8 cellular contexts compared by ENCODE assay signal in genomic region chr2:207710814-207711740, GRCh38. TPM values are rescaled to one million over a fixed set of nuclear protein-coding genes. Genes with fewer than 3 reads are reported as not detected.
DNase-seq lines count a peak whose midpoint lies in the region; ATAC-seq and TF ChIP-seq lines count a peak whose summit lies in the region.

Gene CCNYL1, plus strand, starts transcription at chr2:207711640. Its CDS starts 257 bp downstream, at chr2:207711897.

- H3K4me3 Mint-ChIP-seq in dendritic cell treated with granulocyte-macrophage colony-stimulating factor and Interleukin-4, amounts not matched to agents 40 ng/mL and 50 ng/mL, for 4 days, result peak within 1 kb of the TSS; percentile 97

- peaks cover 19% of the 10 kb centered on the region for H3K36me3 Mint-ChIP-seq in dendritic cell treated with granulocyte-macrophage colony-stimulating factor and Interleukin-4, amounts not matched to agents 40 ng/mL and 50 ng/mL, for 4 days (ENCODE audit: low read depth)

- no peaks in the 10 kb centered on the region for H3K36me3 ChIP-seq in BJ (ENCODE audit: control insufficient read depth, insufficient read depth, low read length)

- POLR2A ChIA-PET in BJ (lab: Charles Lee), result interaction anchor here (0.6 to 1.4 kb wide), 4 partner anchors 27 to 905 kb away, joined by 3 to 8 read pairs (median 5); partner anchors contain the start of gene CREB1

- CTCF ChIA-PET in BJ (lab: Yijun Ruan, JAX), result interaction anchor here (1.6 kb wide), 1 partner anchor 14 kb away, joined by 5 read pairs; no protein-coding TSS in a partner anchor

- no peaks in the 10 kb centered on the region for H3K27me3 ChIP-seq in BJ (ENCODE audit: control insufficient read depth, insufficient read depth, low read length)

- H3K27ac Mint-ChIP-seq in dendritic cell treated with granulocyte-macrophage colony-stimulating factor and Interleukin-4, amounts not matched to agents 40 ng/mL and 50 ng/mL, for 4 days, result peak within 1 kb of the TSS; percentile 96

- peak within 1 kb of the TSS; percentile 98 for H3K4me3 ChIP-seq in BJ (ENCODE audit: low read depth, low read length)

- H3K27me3 Mint-ChIP-seq in dendritic cell treated with granulocyte-macrophage colony-stimulating factor and Interleukin-4, amounts not matched to agents 40 ng/mL and 50 ng/mL, for 4 days, result no peaks in the 10 kb centered on the region

- TF ChIP-seq CTCF in BJ (IDR thresholded peaks at IDR 0.05; ENCODE audit: insufficient read depth, low read depth, low read length), result peak; percentile 29; the same call in 1 of the 2 replicates

- DNase-seq in BJ (ENCODE audit: low read depth) (peak; percentile 96), NCI-H526 treated with DMSO at 0.1 percent for 48 hours (lab: John Stamatoyannopoulos, UW) (peak; percentile 97), left lobe of liver (ENCODE audit: low spot score) (peak; percentile 99)
- peak; percentile 97 for DNase-seq in activated CD4-positive, alpha-beta T cell treated with anti-CD3 and anti-CD28 coated beads, Interleukin-2, amount 50 U/mL, for 1 hour
- peak; percentile 97 for DNase-seq in stimulated activated CD4-positive, alpha-beta T cell treated with anti-CD3 and anti-CD28 coated beads, Interleukin-2, amount 100 ng/mL, for 4 hours (ENCODE audit: low read depth)

- peak; percentile 98 for ATAC-seq in GM19324 (IDR thresholded peaks at IDR 0.05; ENCODE audit: low FRiP score, unreplicated experiment)
- ATAC-seq in HG03469 (IDR thresholded peaks at IDR 0.05; ENCODE audit: unreplicated experiment), result peak; percentile 97
- peak; percentile 94 for ATAC-seq in left lobe of liver

- no peaks in the 10 kb centered on the region for H3K9me3 Mint-ChIP-seq in dendritic cell treated with granulocyte-macrophage colony-stimulating factor and Interleukin-4, amounts not matched to agents 40 ng/mL and 50 ng/mL, for 4 days

- intact Hi-C loops in dendritic cell treated with granulocyte-macrophage colony-stimulating factor and Interleukin-4, amounts not matched to agents 40 ng/mL and 50 ng/mL, for 4 days (cut with micrococcal nuclease), result loop anchor here (1.0 to 5.0 kb wide), 3 partner anchors 49 to 179 kb away; partner anchors contain the start of gene METTL21A

- H3K4me1 Mint-ChIP-seq in dendritic cell treated with granulocyte-macrophage colony-stimulating factor and Interleukin-4, amounts not matched to agents 40 ng/mL and 50 ng/mL, for 4 days (ENCODE audit: low read depth), result peaks cover 50% of the 10 kb centered on the region

RNA-seq across cellular contexts. Expression of gene CCNYL1, which starts in this region (rescaled TPM):
- polyA plus RNA-seq in BJ (2011; rRNA removed), result 9.6 and 14.0 TPM in 2 replicates
- 4.1 and 6.6 TPM in 2 replicates for polyA minus RNA-seq in BJ (2011; rRNA and poly(A)+ RNA removed)
- total RNA-seq in left lobe of liver, result 9.2 TPM

Comparison
In these comparisons a context has a peak if more than half of its experiments do, and no peak if none do; other contexts are left out.
1. Peak in every context shown above with its lines: DNase-seq, ATAC-seq and H3K4me3 ChIP-seq.